ENCODE assay signal across 21 cellular contexts in genomic region chr5:127761869-127762268, GRCh38. TPM values are rescaled to one million over a fixed set of nuclear protein-coding genes. Genes with fewer than 3 reads are reported as not detected.
DNase-seq lines count a peak whose midpoint lies in the region; ATAC-seq, FAIRE-seq and TF ChIP-seq lines count a peak whose summit lies in the region.
"Had no signal": no experiment of that assay in that cellular context is flagged by ENCODE, and none has a peak within 500 bp of the region (broad histone marks: within the 10 kb centered on the region; RNA-seq: fewer than 3 reads in every experiment).

No MANE protein-coding gene starts in this region.

- H3K27me3 Mint-ChIP-seq in CD4-positive, alpha-beta T cell = no peaks in the 10 kb centered on the region
- H3K27me3 Mint-ChIP-seq: CD4-positive, CD25-positive, alpha-beta regulatory T cell had no signal

- TF ChIP-seq RAD21 in A549 (conservative IDR thresholded peaks at IDR 0.05 in 1 of 2, IDR thresholded peaks at IDR 0.05 in 1 of 2) = no peak

- POLR2A ChIA-PET in A549 (lab: Yijun Ruan, JAX) = no interaction called here
- POLR2A ChIA-PET in CD4-positive, alpha-beta T cell (lab: Charles Lee) = no interaction called here

- H3K36me3 Mint-ChIP-seq in CD4-positive, alpha-beta T cell (ENCODE audit: low read depth) = no peaks in the 10 kb centered on the region
- H3K36me3 Mint-ChIP-seq: CD4-positive, CD25-positive, alpha-beta regulatory T cell had no signal

- FAIRE-seq in A549 (lab: Jason Lieb, UNC) = peak; percentile 76
- FAIRE-seq: H1 had no signal

- CTCF ChIA-PET in A549 (lab: Yijun Ruan, JAX) = interaction anchor here (1.0 to 1.1 kb wide), 2 partner anchors 56 to 71 kb away, joined by 3 read pairs; no protein-coding TSS in a partner anchor
- CTCF ChIA-PET in CD4-positive, alpha-beta T cell (lab: Charles Lee) = no interaction called here

- H3K9me3 Mint-ChIP-seq in CD4-positive, alpha-beta T cell = no peaks in the 10 kb centered on the region

- in situ Hi-C loops in SK-MEL-5 (cut with HindIII; ENCODE audit: low pct_unique_long_range_greater_than_20kb, low sequenced_read_pairs) = loop anchor here (25.0 kb wide), 1 partner anchor 425 kb away; no protein-coding TSS in a partner anchor

- H3K27ac ChIP-seq in A549 = no peak overlapping the region
- H3K27ac ChIP-seq in caudate nucleus (ENCODE audit: low read depth, low read length) = peak overlapping the region; percentile 9
- H3K27ac ChIP-seq in CD4-positive, alpha-beta T cell (ENCODE audit: low read depth, low read length) = no peak overlapping the region
- H3K27ac ChIP-seq: HL-60 had no signal

- no peaks in the 10 kb centered on the region for H3K9me3 ChIP-seq in A549
- no peaks in the 10 kb centered on the region for H3K9me3 ChIP-seq in CD4-positive, alpha-beta T cell (ENCODE audit: control insufficient read depth, low read length)
- H3K9me3 ChIP-seq: BE2C, HAP-1 had no signal

- DNase-seq in A549 (ENCODE audit: low read depth in 1 of 2, low spot score in 1 of 2) (no peak), SK-MEL-5 (ENCODE audit: low read depth, low spot score) (peak; percentile 49), caudate nucleus (lab: John Stamatoyannopoulos, UW) (no peak), globus pallidus (ENCODE audit: low spot score) (peak; percentile 20)
- no peak for DNase-seq in CD4-positive, alpha-beta T cell
- no peak for DNase-seq in stimulated activated CD4-positive, alpha-beta T cell treated with anti-CD3 and anti-CD28 coated beads, Interleukin-4, amount 100 ng/mL, for 24 hours
- DNase-seq: ACHN; BE2C; C1 segment of cervical spinal cord; CD4-positive, CD25-positive, alpha-beta regulatory T cell; DND-41; EL had no signal

- TF ChIP-seq EP300 in A549 (IDR thresholded peaks at IDR 0.05) = no peak

- ATAC-seq in A549 = no peak
- ATAC-seq in HG02588 (IDR thresholded peaks at IDR 0.05; ENCODE audit: unreplicated experiment) = no peak
- ATAC-seq in CD4-positive, alpha-beta T cell (ENCODE audit: poor library complexity) = no peak
- no peak for ATAC-seq in HG03097 (IDR thresholded peaks at IDR 0.05; ENCODE audit: low FRiP score, unreplicated experiment)
- ATAC-seq: GM12878 had no signal

- no peak overlapping the region for H3K4me3 ChIP-seq in A549
- H3K4me3 ChIP-seq: GM12878, HAP-1 had no signal

- TF ChIP-seq CTCF in A549 (IDR thresholded peaks at IDR 0.05) = no peak
- TF ChIP-seq CTCF in CD4-positive, alpha-beta T cell (IDR thresholded peaks at IDR 0.05) = no peak

- no peak overlapping the region for H3K4me3 Mint-ChIP-seq in CD4-positive, alpha-beta T cell
- H3K4me3 Mint-ChIP-seq: CD4-positive, CD25-positive, alpha-beta regulatory T cell had no signal

- 0 out of 3 replicates have a peak, but pooled peaks cover 6% of the 10 kb centered on the region for H3K4me1 ChIP-seq in A549
- H3K4me1 ChIP-seq: BE2C, HAP-1 had no signal

- H3K27me3 ChIP-seq in CD4-positive, alpha-beta T cell (ENCODE audit: control insufficient read depth, insufficient read depth, low read length) = no peaks in the 10 kb centered on the region
- H3K27me3 ChIP-seq: BE2C had no signal

- no peak for TF ChIP-seq POLR2A in A549 (IDR thresholded peaks at IDR 0.05; ENCODE audit: low read length)

- no peak overlapping the region for H3K4me2 ChIP-seq in A549

- intact Hi-C loops in CD4-positive, alpha-beta T cell (cut with DNase I, micrococcal nuclease) = no loop called here

- H3K4me1 Mint-ChIP-seq in CD4-positive, alpha-beta T cell (ENCODE audit: low read depth) = no peaks in the 10 kb centered on the region
- H3K4me1 Mint-ChIP-seq: CD4-positive, CD25-positive, alpha-beta regulatory T cell had no signal

- H3K27ac Mint-ChIP-seq in CD4-positive, alpha-beta T cell = no peak overlapping the region
- H3K27ac Mint-ChIP-seq: CD4-positive, CD25-positive, alpha-beta regulatory T cell had no signal

TF ChIP-seq in A549, 52 proteins besides CTCF, POLR2A, EP300 and RAD21:
- TF ChIP-seq TFCP2L1 (CRISPR knock-in tag; IDR thresholded peaks at IDR 0.05) = no peak

RNA-seq across cellular contexts. Expression of gene CCDC192, which starts 58.7 kb away (rescaled TPM):
- not detected in 2 replicates for polyA plus RNA-seq in A549 (2011; rRNA removed)
- not detected in 2 replicates for polyA plus RNA-seq in A549 (2012; cell fraction: cytosol; rRNA removed)
- not detected in 2 replicates for polyA plus RNA-seq in A549 (2012; cell fraction: nucleus; rRNA removed)
- not detected in 3 replicates for polyA plus RNA-seq in A549 (2017; fragmentation: RNase III; extraction: RNeasy Plus Mini Kit Qiagen cat#74134 plus additional on column Dnase treatment)
- polyA minus RNA-seq in A549 (2011; rRNA and poly(A)+ RNA removed) = not detected in 2 replicates
- not detected in 2 replicates for total RNA-seq in SK-MEL-5 (2014; rRNA removed; shearing (Covaris generic))
- polyA plus RNA-seq in SK-MEL-5 (2015; cell fraction: cytosol; rRNA removed) = not detected in 2 replicates
- not detected in 2 replicates for polyA plus RNA-seq in SK-MEL-5 (2015; cell fraction: nucleus; rRNA removed)
- not detected for total RNA-seq in CD4-positive, alpha-beta T cell
- total RNA-seq: A172; CD4-positive, CD25-positive, alpha-beta regulatory T cell; G401; GM12878; HT1080 had no signal
- polyA plus RNA-seq: H1 had no signal

Comparison
In these comparisons a context has a peak if more than half of its experiments do, and no peak if none do; other contexts are left out.
1. DNase-seq: peak in SK-MEL-5 (single experiment) and globus pallidus (single experiment); none in A549 (0 of 2), caudate nucleus (0 of 61), CD4-positive, alpha-beta T cell (0 of 10) and stimulated activated CD4-positive, alpha-beta T cell treated with anti-CD3 and anti-CD28 coated beads, Interleukin-4, amount 100 ng/mL, for 24 hours (single experiment).